In the genomic region with DNA sequence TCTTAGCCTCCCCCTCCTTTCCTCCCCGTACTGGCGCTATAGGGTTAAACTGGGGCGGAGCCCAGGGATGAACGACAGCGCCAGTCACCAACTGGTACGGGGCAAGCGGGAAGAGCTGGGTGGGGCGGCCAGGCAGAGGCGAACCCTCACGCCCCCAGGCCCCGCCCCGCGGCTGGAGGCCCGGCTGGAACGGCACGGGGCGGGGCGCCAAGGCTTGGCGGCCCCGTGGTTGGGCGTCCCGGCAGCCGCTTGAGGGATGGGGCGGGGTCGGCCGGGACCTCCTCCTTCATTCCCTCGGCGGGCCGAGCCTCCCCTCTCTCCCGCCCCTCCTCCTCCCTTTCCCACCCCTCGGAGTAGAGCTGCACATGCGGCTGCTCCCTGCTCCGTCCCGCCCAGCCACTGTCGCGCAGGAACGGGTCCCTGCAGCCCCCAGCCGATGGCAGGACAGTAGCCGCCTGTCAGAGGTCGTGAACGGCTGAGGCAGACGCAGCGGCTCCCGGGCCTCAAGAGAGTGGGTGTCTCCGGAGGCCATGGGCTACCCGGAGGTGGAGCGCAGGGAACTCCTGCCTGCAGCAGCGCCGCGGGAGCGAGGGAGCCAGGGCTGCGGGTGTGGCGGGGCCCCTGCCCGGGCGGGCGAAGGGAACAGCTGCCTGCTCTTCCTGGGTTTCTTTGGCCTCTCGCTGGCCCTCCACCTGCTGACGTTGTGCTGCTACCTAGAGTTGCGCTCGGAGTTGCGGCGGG, we compare ENCODE assay signal across 8 cellular contexts. TPM values are rescaled to one million over a fixed set of nuclear protein-coding genes. Genes with fewer than 3 reads are reported as not detected.
DNase-seq lines count a peak whose midpoint lies in the region; ATAC-seq, FAIRE-seq and TF ChIP-seq lines count a peak whose summit lies in the region.

A gene (plus strand): TSS at position 335 of the 741 bp plus-strand sequence.

- no peak for FAIRE-seq in H1 (lab: Jason Lieb, UNC)

- no peak within 1 kb of the TSS for H2BK12ac ChIP-seq in H1 (ENCODE audit: low read depth, low read length)

- H3K4ac ChIP-seq in H1 (replicated peaks; ENCODE audit: insufficient read length, low read depth, low read length), result no peak within 1 kb of the TSS

- H3K23me2 ChIP-seq in H1 (ENCODE audit: low read depth, low read length), result peaks cover 2% of the 10 kb centered on the region

- peaks cover 3% of the 10 kb centered on the region for H3K4me1 Mint-ChIP-seq in activated CD8-positive, alpha-beta memory T cell treated with anti-CD3 and anti-CD28 coated beads, Interleukin-2, amount 10 ng/mL, durations not matched to agents 7 days and 5 days

- H3K4me3 ChIP-seq in H1 (ENCODE audit: extremely low read depth in 1 of 4, insufficient read depth in 2 of 4, low read depth in 3 of 4, low read length in 4 of 4) (peak within 1 kb of the TSS; percentile 53 to 75 (median 63)), lung (peak within 1 kb of the TSS; percentile 59)

- H3K27me3 ChIP-seq in H1 (replicated peaks in 1 of 4; ENCODE audit: control insufficient read depth in 3 of 4, extremely low read depth in 1 of 4, insufficient read depth in 3 of 4, low read length in 3 of 4), result peaks cover 0 to 4% (median 2%) of the 10 kb centered on the region in 4 experiments; a peak in 3 of 7 replicates
- H3K27me3 ChIP-seq in lung (ENCODE audit: control insufficient read depth, insufficient read depth), result no peaks in the 10 kb centered on the region

- H3K18ac ChIP-seq in H1 (ENCODE audit: extremely low read depth, low read length), result no peak within 1 kb of the TSS; the same call in 1 of the 2 replicates

- H4K8ac ChIP-seq in H1 (ENCODE audit: extremely low read depth, insufficient read depth, low read length), result peak within 1 kb of the TSS; percentile 68; the same call in 1 of the 2 replicates

- ATAC-seq in HG02623 (IDR thresholded peaks at IDR 0.05; ENCODE audit: unreplicated experiment), result peak; percentile 63
- ATAC-seq in activated CD8-positive, alpha-beta memory T cell treated with anti-CD3 and anti-CD28 coated beads, Interleukin-2, amount 10 ng/mL, durations not matched to agents 7 days and 5 days, result peak; percentile 95
- ATAC-seq in lung (ENCODE audit: insufficient read depth, low FRiP score), result peak; percentile 93
- no peak for ATAC-seq in GM21381 (IDR thresholded peaks at IDR 0.05; ENCODE audit: unreplicated experiment)

- no peak within 1 kb of the TSS for H2BK120ac ChIP-seq in H1 (replicated peaks; ENCODE audit: low read depth, low read length)

- H3K56ac ChIP-seq in H1 (replicated peaks; ENCODE audit: insufficient read length, low read depth, low read length), result no peak within 1 kb of the TSS

- H3K4me3 Mint-ChIP-seq in activated CD8-positive, alpha-beta memory T cell treated with anti-CD3 and anti-CD28 coated beads, Interleukin-2, amount 10 ng/mL, durations not matched to agents 7 days and 5 days, result peak within 1 kb of the TSS; percentile 41

- CTCF ChIA-PET in activated CD8-positive, alpha-beta memory T cell treated with anti-CD3 and anti-CD28 coated beads, Interleukin-2, amount 10 ng/mL, durations not matched to agents 7 days and 5 days (lab: Charles Lee), result no interaction called here
- CTCF ChIA-PET in H1 (lab: Charles Lee; ENCODE audit: partially characterized antibody), result interaction anchor here (1.0 to 4.6 kb wide), 3 partner anchors 11 to 414 kb away, joined by 3 to 28 read pairs (median 4); no protein-coding TSS in a partner anchor

- peak within 1 kb of the TSS; percentile 84 for H3K4me2 ChIP-seq in H1 (ENCODE audit: insufficient read depth in 1 of 2, low read depth in 2 of 2, low read length in 2 of 2)

- no peak within 1 kb of the TSS for H2BK20ac ChIP-seq in H1 (ENCODE audit: low read length)

- H3K79me2 ChIP-seq in H1 (ENCODE audit: control insufficient read depth in 1 of 2, insufficient read depth in 2 of 2, low read length in 2 of 2), result peaks cover 0 to 11% of the 10 kb centered on the region in 2 experiments; a peak in 1 of 4 replicates

- no peak within 1 kb of the TSS for H3K23ac ChIP-seq in H1 (ENCODE audit: insufficient read length)

- H3K9me3 Mint-ChIP-seq in activated CD8-positive, alpha-beta memory T cell treated with anti-CD3 and anti-CD28 coated beads, Interleukin-2, amount 10 ng/mL, durations not matched to agents 7 days and 5 days (ENCODE audit: low read depth), result no peaks in the 10 kb centered on the region

- TF ChIP-seq RAD21 in H1 (IDR thresholded peaks at IDR 0.05 in 1 of 2, conservative IDR thresholded peaks at IDR 0.05 in 1 of 2; ENCODE audit: low read depth in 2 of 2, low read length in 2 of 2), result no peak

- TF ChIP-seq POLR2A in H1 (IDR thresholded peaks at IDR 0.05; ENCODE audit: control extremely low read depth in 1 of 2, low read depth in 2 of 2, low read length in 2 of 2), result no peak

- no peak for TF ChIP-seq CTCF in H1 (IDR thresholded peaks at IDR 0.05; ENCODE audit: control extremely low read depth in 1 of 3, insufficient read depth in 1 of 3, low read depth in 1 of 3, low read length in 3 of 3)
- no peak for TF ChIP-seq CTCF in lung (IDR thresholded peaks at IDR 0.05; ENCODE audit: control extremely low read depth, extremely low read depth)

- no peak for TF ChIP-seq EP300 in H1 (IDR thresholded peaks at IDR 0.05; ENCODE audit: borderline replicate concordance in 1 of 2, low read depth in 2 of 2, low read length in 2 of 2)

- peaks cover 0 to 3% of the 10 kb centered on the region in 2 experiments for H4K20me1 ChIP-seq in H1 (replicated peaks in 1 of 2; ENCODE audit: control insufficient read depth in 1 of 2, insufficient read depth in 2 of 2, low read length in 2 of 2)

- no peak within 1 kb of the TSS for H2BK5ac ChIP-seq in H1 (ENCODE audit: low read depth, low read length)

- no peak within 1 kb of the TSS for H3K14ac ChIP-seq in H1 (ENCODE audit: insufficient read length)

- no peaks in the 10 kb centered on the region for H3K79me1 ChIP-seq in H1 (ENCODE audit: low read depth, low read length)

- H3K36me3 Mint-ChIP-seq in activated CD8-positive, alpha-beta memory T cell treated with anti-CD3 and anti-CD28 coated beads, Interleukin-2, amount 10 ng/mL, durations not matched to agents 7 days and 5 days, result no peaks in the 10 kb centered on the region

- H2AK5ac ChIP-seq in H1 (ENCODE audit: low read depth, low read length), result no peak within 1 kb of the TSS

- DNase-seq in DMS79 treated with DMSO at 0.1 percent for 48 hours (lab: John Stamatoyannopoulos, UW) (peak; percentile 69), NCI-H524 (lab: John Stamatoyannopoulos, UW) (peak; percentile 89 to 95), H1 (ENCODE audit: low read depth in 1 of 2, low spot score in 2 of 2) (peak; percentile 57 to 85), lung (ENCODE audit: low spot score) (peak; percentile 80)
- DNase-seq in activated CD8-positive, alpha-beta memory T cell treated with anti-CD3 and anti-CD28 coated beads, Interleukin-2, amount 10 ng/mL, durations not matched to agents 7 days and 5 days, result peak; percentile 53
- DNase-seq in stimulated activated CD4-positive, alpha-beta T cell treated with anti-CD3 and anti-CD28 coated beads, Interleukin-4, amount 100 ng/mL, for 1 hour, result peak; percentile 75

- no peak within 1 kb of the TSS for H2BK15ac ChIP-seq in H1 (ENCODE audit: low read length)

- H3K27me3 Mint-ChIP-seq in activated CD8-positive, alpha-beta memory T cell treated with anti-CD3 and anti-CD28 coated beads, Interleukin-2, amount 10 ng/mL, durations not matched to agents 7 days and 5 days, result peaks cover 36% of the 10 kb centered on the region

- no peak within 1 kb of the TSS for H3K27ac Mint-ChIP-seq in activated CD8-positive, alpha-beta memory T cell treated with anti-CD3 and anti-CD28 coated beads, Interleukin-2, amount 10 ng/mL, durations not matched to agents 7 days and 5 days

- H4K91ac ChIP-seq in H1 (replicated peaks; ENCODE audit: insufficient read length, low read length), result no peak within 1 kb of the TSS

- H3K9me3 ChIP-seq in H1 (ENCODE audit: insufficient read depth in 2 of 2, low read depth in 1 of 2, low read length in 1 of 2), result no peaks in the 10 kb centered on the region
- peaks cover 0 to 4% of the 10 kb centered on the region in 2 donors for H3K9me3 ChIP-seq in lung (ENCODE audit: control insufficient read depth in 2 of 2, insufficient read depth in 1 of 2, low read length in 1 of 2)

- no peaks in the 10 kb centered on the region for H3K36me3 ChIP-seq in H1 (ENCODE audit: control insufficient read depth in 2 of 4, insufficient read depth in 4 of 4, low read length in 3 of 4)
- no peaks in the 10 kb centered on the region for H3K36me3 ChIP-seq in lung (ENCODE audit: control insufficient read depth in 2 of 2, insufficient read depth in 2 of 2, low read length in 2 of 2)

- H3K9ac ChIP-seq in H1 (replicated peaks in 1 of 4; ENCODE audit: extremely low read depth in 1 of 4, low read depth in 3 of 4, low read length in 3 of 4), result peak within 1 kb of the TSS in 2 of 4 experiments; percentile 41 to 48; a peak in 2 of 7 replicates

- peaks cover 0 to 4% (median 0%) of the 10 kb centered on the region in 4 experiments; a peak in 1 of 7 replicates for H3K4me1 ChIP-seq in H1 (replicated peaks in 1 of 4; ENCODE audit: control insufficient read depth in 3 of 4, insufficient read depth in 4 of 4, low read length in 3 of 4)
- no peaks in the 10 kb centered on the region for H3K4me1 ChIP-seq in lung (ENCODE audit: control insufficient read depth in 2 of 2, insufficient read depth in 2 of 2, low read length in 2 of 2)

- H2AFZ ChIP-seq in H1 (ENCODE audit: low read length), result peak within 1 kb of the TSS; percentile 86; the same call in 1 of the 2 replicates

- no CpG with 5 or more reads among the region's 62 CpGs for WGBS in H1 (ENCODE audit: extremely low coverage in 1 of 2, insufficient coverage in 1 of 2, insufficient read length in 1 of 2, insufficient replicate concordance in 2 of 2, low coverage in 1 of 2, low lambda C conversion rate in 2 of 2, missing lambda C conversion rate in 1 of 2), 2 experiments
- WGBS in lung, 2 donors, result 0 to 33% methylated on average over 24 to 62 of the region's 62 CpGs

- POLR2A ChIA-PET in H1 (lab: Charles Lee; ENCODE audit: partially characterized antibody), result interaction anchor here (0.8 to 1.2 kb wide), 2 partner anchors 91 to 111 kb away, joined by 3 read pairs; no protein-coding TSS in a partner anchor

- H3K27ac ChIP-seq in H1 (ENCODE audit: low read depth, low read length), result no peak within 1 kb of the TSS
- H3K27ac ChIP-seq in lung (ENCODE audit: low read depth in 1 of 2, low read length in 1 of 2), result peak within 1 kb of the TSS in 1 of 2 donors; percentile 7

- H4K5ac ChIP-seq in H1 (ENCODE audit: insufficient read length, low read depth, low read length), result no peak within 1 kb of the TSS

RNA-seq across cellular contexts. Expression of the gene that starts here (rescaled TPM):
- under 1 TPM; 0.79 to 0.96 TPM for total RNA-seq in activated CD8-positive, alpha-beta memory T cell treated with anti-CD3 and anti-CD28 coated beads, Interleukin-2, amount 10 ng/mL, durations not matched to agents 7 days and 5 days
- total RNA-seq in H1 (2021; fragmentation: NEBNext Ultra II Directional; extraction: Animal tissue kit (Norgen Biotek cat#: 25700)), result 10.1 and 10.5 TPM in 2 replicates
- polyA plus RNA-seq in H1 (2011; rRNA removed) (7.5 and 7.8 TPM in 2 replicates), lung (1 to 10 TPM in 1 of 2 donors, under 1 TPM in 1; 0.93 to 1.5 TPM)
- polyA plus RNA-seq in H1 (2011; cell fraction: cytosol; rRNA removed), result 8.1 TPM
- polyA plus RNA-seq in H1 (2011; cell fraction: nucleus; rRNA removed), result 14.6 TPM
- polyA plus RNA-seq in H1 (2012, experiment 1 of 2), result 8.7 to 11.4 TPM (median 10.3 TPM) in 4 replicates
- polyA plus RNA-seq in H1 (2012, experiment 2 of 2), result 7.8 TPM
- polyA plus RNA-seq in H1 (2013, experiment 1 of 2), result 8.4 TPM
- polyA plus RNA-seq in H1 (2013, experiment 2 of 2), result 9.1 TPM
- 16.1 and 18.6 TPM in 2 replicates for polyA minus RNA-seq in H1 (2011; rRNA and poly(A)+ RNA removed)
- polyA minus RNA-seq in H1 (2011; cell fraction: cytosol; rRNA and poly(A)+ RNA removed), result 6.8 TPM
- 45.3 TPM for polyA minus RNA-seq in H1 (2011; cell fraction: nucleus; rRNA and poly(A)+ RNA removed)
- total RNA-seq in lung, result 1 to 10 TPM; 4.7 to 7.9 TPM

Comparison
In these comparisons a context has a peak if more than half of its experiments do, and no peak if none do; other contexts are left out.
1. Peak in DNase-seq and ATAC-seq in activated CD8-positive, alpha-beta memory T cell treated with anti-CD3 and anti-CD28 coated beads, Interleukin-2, amount 10 ng/mL, durations not matched to agents 7 days and 5 days; RNA of the gene not detected or under 1 TPM.